25 cellular contexts compared by ENCODE assay signal in the genomic region with DNA sequence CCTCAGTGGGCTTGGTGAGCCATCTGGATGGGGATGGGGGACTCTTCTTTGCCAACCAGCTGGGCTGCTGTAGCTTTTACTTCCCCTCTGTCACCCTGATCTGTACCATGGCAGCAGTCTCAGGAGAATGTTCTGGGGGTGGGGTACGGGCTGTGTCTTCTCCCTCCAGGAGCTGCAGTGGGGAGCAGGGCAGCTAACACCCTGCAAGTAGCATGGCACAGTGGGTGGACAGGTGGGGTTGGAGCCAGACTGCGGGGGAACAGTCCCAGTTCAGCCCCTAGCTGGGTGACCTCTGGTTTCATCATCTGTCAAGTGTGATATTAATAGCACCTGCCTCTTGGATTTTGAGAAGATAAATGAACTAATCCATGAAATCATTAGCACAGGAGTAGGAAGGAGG. TPM values are rescaled to one million over a fixed set of nuclear protein-coding genes. Genes with fewer than 3 reads are reported as not detected.
"Had no signal": no experiment of that assay in that cellular context is flagged by ENCODE, and none has a peak within 500 bp of the region (broad histone marks: within the 10 kb centered on the region; RNA-seq: fewer than 3 reads in every experiment).

No MANE protein-coding gene starts in this region.

- H3K27ac Mint-ChIP-seq: activated naive CD8-positive, alpha-beta T cell treated with anti-CD3 and anti-CD28 coated beads for 36 hours; mesothelial cell of epicardium; naive thymus-derived CD8-positive, alpha-beta T cell; neural progenitor cell; stimulated activated memory B cell treated with anti-CD40 and anti-IgM and Interleukin-4, amounts not matched to agents 10 μg/mL and 1 μg/mL and 100 μg/mL, for 72 hours had no signal

- H3K27ac ChIP-seq: breast epithelium, coronary artery, epithelial cell of prostate, hepatocyte, neural progenitor cell, testis, upper lobe of left lung had no signal

- ATAC-seq: left ventricle myocardium superior; naive thymus-derived CD8-positive, alpha-beta T cell; sciatic nerve; stimulated activated memory B cell treated with anti-CD40 and anti-IgM and Interleukin-4, amounts not matched to agents 10 μg/mL and 1 μg/mL and 100 μg/mL, for 72 hours had no signal

- DNase-seq: activated CD4-positive, alpha-beta T cell treated with anti-CD3 and anti-CD28 coated beads for 4 hours; activated CD4-positive, alpha-beta T cell treated with anti-CD3 and anti-CD28 coated beads, Interleukin-2, amount 50 U/mL, for 48 hours; activated CD4-positive, CD25-positive, alpha-beta regulatory T cell; activated CD8-positive, alpha-beta memory T cell treated with anti-CD3 and anti-CD28 coated beads, Interleukin-2, amount 50 U/mL, for 48 hours; activated naive CD4-positive, alpha-beta T cell treated with Interleukin-2 at 50 U/mL for 16 hours; activated naive CD8-positive, alpha-beta T cell treated with anti-CD3 and anti-CD28 coated beads for 36 hours; activated T-cell treated with anti-CD3 and anti-CD28 coated beads, Interleukin-2, amount 50 U/mL, for 48 hours; kidney glomerular epithelial cell; left ventricle myocardium superior; mammary epithelial cell; naive thymus-derived CD8-positive, alpha-beta T cell; stimulated activated CD4-positive, alpha-beta T cell treated with anti-CD3 and anti-CD28 coated beads, Interleukin-15, amount 100 ng/mL, for 24 hours; stomach; T-helper 1 cell; T1000; testis; upper lobe of left lung had no signal

- H3K4me1 Mint-ChIP-seq: mesothelial cell of epicardium; naive thymus-derived CD8-positive, alpha-beta T cell; stimulated activated memory B cell treated with anti-CD40 and anti-IgM and Interleukin-4, amounts not matched to agents 10 μg/mL and 1 μg/mL and 100 μg/mL, for 72 hours had no signal

- H3K9me3 Mint-ChIP-seq: activated naive CD8-positive, alpha-beta T cell treated with anti-CD3 and anti-CD28 coated beads for 36 hours; mesothelial cell of epicardium; naive thymus-derived CD8-positive, alpha-beta T cell; neural progenitor cell; stimulated activated memory B cell treated with anti-CD40 and anti-IgM and Interleukin-4, amounts not matched to agents 10 μg/mL and 1 μg/mL and 100 μg/mL, for 72 hours had no signal

- H3K36me3 Mint-ChIP-seq: activated naive CD8-positive, alpha-beta T cell treated with anti-CD3 and anti-CD28 coated beads for 36 hours; mesothelial cell of epicardium; naive thymus-derived CD8-positive, alpha-beta T cell; neural progenitor cell; stimulated activated memory B cell treated with anti-CD40 and anti-IgM and Interleukin-4, amounts not matched to agents 10 μg/mL and 1 μg/mL and 100 μg/mL, for 72 hours had no signal

- H3K4me3 Mint-ChIP-seq: activated naive CD8-positive, alpha-beta T cell treated with anti-CD3 and anti-CD28 coated beads for 36 hours; mesothelial cell of epicardium; naive thymus-derived CD8-positive, alpha-beta T cell; neural progenitor cell; stimulated activated memory B cell treated with anti-CD40 and anti-IgM and Interleukin-4, amounts not matched to agents 10 μg/mL and 1 μg/mL and 100 μg/mL, for 72 hours had no signal

RNA-seq across cellular contexts. Expression of a gene that starts 3.1 kb away (rescaled TPM):
- total RNA-seq: naive thymus-derived CD8-positive, alpha-beta T cell had no signal
